In the genomic region with DNA sequence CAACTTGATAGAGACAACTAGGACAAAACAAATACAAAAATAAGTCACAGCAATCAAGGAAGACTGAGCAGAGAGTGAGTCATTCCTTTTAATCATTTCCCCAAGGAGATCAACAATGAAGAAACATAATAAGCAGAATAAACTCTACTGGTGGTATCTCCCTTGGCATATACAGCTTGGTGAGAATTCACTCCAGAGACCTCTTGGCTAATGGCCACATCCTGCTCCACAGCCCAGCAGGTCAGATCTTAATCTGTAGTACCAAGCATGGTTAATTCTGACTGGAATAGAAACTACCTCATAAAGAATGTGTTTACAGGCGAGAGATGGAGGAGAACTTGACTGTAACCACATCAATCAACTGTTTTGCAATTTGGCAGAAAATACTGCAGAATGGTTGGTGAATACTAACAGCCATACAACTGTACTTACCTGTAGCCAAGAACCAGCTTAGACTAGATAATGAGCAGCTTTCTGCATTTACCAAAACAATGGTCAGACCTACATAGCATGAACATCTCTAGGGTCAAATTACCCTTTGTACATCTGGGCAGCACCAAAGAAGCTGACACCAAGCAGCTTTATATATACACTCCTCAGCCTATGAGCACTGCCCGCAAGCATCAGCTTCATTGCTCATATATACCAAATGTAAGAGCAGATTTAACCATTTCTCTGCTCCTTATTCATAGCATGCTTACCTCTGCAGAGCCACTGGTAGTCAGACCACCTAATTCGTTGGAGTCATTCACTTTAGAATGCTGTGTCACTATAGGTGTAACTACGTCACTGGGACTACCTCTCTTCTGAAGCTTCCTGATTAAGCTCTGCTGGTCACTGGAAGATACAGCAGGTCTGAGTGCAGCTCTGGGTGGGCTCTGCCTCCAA, we compare ENCODE assay signal across 9 cellular contexts. TPM values are rescaled to one million over a fixed set of nuclear protein-coding genes. Genes with fewer than 3 reads are reported as not detected.
DNase-seq lines count a peak whose midpoint lies in the region; ATAC-seq and TF ChIP-seq lines count a peak whose summit lies in the region.
"Had no signal": no experiment of that assay in that cellular context is flagged by ENCODE, and none has a peak within 500 bp of the region (broad histone marks: within the 10 kb centered on the region; RNA-seq: fewer than 3 reads in every experiment).

No MANE protein-coding gene starts in this region.

- H3K27ac ChIP-seq in C4-2B (peak overlapping the region; percentile 93), foreskin keratinocyte (no peak overlapping the region)

- peak overlapping the region; percentile 86 to 95 for H3K27ac Mint-ChIP-seq in stimulated activated naive CD8-positive, alpha-beta T cell treated with anti-CD3 and anti-CD28 coated beads, Interleukin-15, amount 100 ng/mL, for 72 hours

- DNase-seq in GM19240 (ENCODE audit: insufficient read length, low spot score) (peak; percentile 39), MV-4-11 (lab: John Stamatoyannopoulos, UW) (peak; percentile 11), foreskin keratinocyte (peak; percentile 47 to 52), globus pallidus (ENCODE audit: low spot score) (no peak), NOMO-1 treated with dmso at 0.1 percent for 144 hours (lab: John Stamatoyannopoulos, UW; ENCODE audit: unreplicated experiment) (no peak)
- peak; percentile 51 for DNase-seq in activated T-cell treated with anti-CD3 and anti-CD28 coated beads, Interleukin-2, amount 50 U/mL, for 1 hour
- DNase-seq in stimulated activated naive CD8-positive, alpha-beta T cell treated with anti-CD3 and anti-CD28 coated beads, Interleukin-15, amount 100 ng/mL, for 72 hours: peak; percentile 31 to 71

- H3K4me3 Mint-ChIP-seq in stimulated activated naive CD8-positive, alpha-beta T cell treated with anti-CD3 and anti-CD28 coated beads, Interleukin-15, amount 100 ng/mL, for 72 hours: peak overlapping the region; percentile 62 to 70

- H3K27me3 ChIP-seq in foreskin keratinocyte: no peaks in the 10 kb centered on the region

- H3K9me3 Mint-ChIP-seq in stimulated activated naive CD8-positive, alpha-beta T cell treated with anti-CD3 and anti-CD28 coated beads, Interleukin-15, amount 100 ng/mL, for 72 hours: no peaks in the 10 kb centered on the region
- H3K9me3 Mint-ChIP-seq: IgD-negative memory B cell had no signal

- H3K27me3 Mint-ChIP-seq in stimulated activated naive CD8-positive, alpha-beta T cell treated with anti-CD3 and anti-CD28 coated beads, Interleukin-15, amount 100 ng/mL, for 72 hours: no peaks in the 10 kb centered on the region
- H3K27me3 Mint-ChIP-seq: IgD-negative memory B cell had no signal

- ATAC-seq in foreskin keratinocyte: peak; percentile 63
- peak; percentile 95 for ATAC-seq in stimulated activated naive CD8-positive, alpha-beta T cell treated with anti-CD3 and anti-CD28 coated beads, Interleukin-15, amount 100 ng/mL, for 72 hours

- H3K4me1 ChIP-seq in foreskin keratinocyte: no peaks in the 10 kb centered on the region

- peaks cover 57% of the 10 kb centered on the region for H3K4me1 Mint-ChIP-seq in stimulated activated naive CD8-positive, alpha-beta T cell treated with anti-CD3 and anti-CD28 coated beads, Interleukin-15, amount 100 ng/mL, for 72 hours

- TF ChIP-seq CTCF in C4-2B (conservative IDR thresholded peaks at IDR 0.05): peak; percentile 19; the same call in 1 of the 2 replicates
- no peak for TF ChIP-seq CTCF in foreskin keratinocyte (conservative IDR thresholded peaks at IDR 0.05)

RNA-seq across cellular contexts. Expression of a gene that starts 51.0 kb away (rescaled TPM):
- 18.8 and 19.9 TPM in 2 replicates for total RNA-seq in foreskin keratinocyte
- 6.8 and 8.0 TPM in 2 replicates for polyA plus RNA-seq in foreskin keratinocyte

RNA-seq across cellular contexts. Expression of a gene that starts 51.4 kb away (rescaled TPM):
- 14.3 and 15.5 TPM in 2 replicates for total RNA-seq in foreskin keratinocyte
- 10.7 TPM in 2 replicates for polyA plus RNA-seq in foreskin keratinocyte

Comparison
In these comparisons a context has a peak if more than half of its experiments do, and no peak if none do; other contexts are left out.
1. DNase-seq: peak in GM19240 (single experiment), MV-4-11 (single experiment), activated T-cell treated with anti-CD3 and anti-CD28 coated beads, Interleukin-2, amount 50 U/mL, for 1 hour (single experiment), foreskin keratinocyte (2 of 2) and stimulated activated naive CD8-positive, alpha-beta T cell treated with anti-CD3 and anti-CD28 coated beads, Interleukin-15, amount 100 ng/mL, for 72 hours (2 of 2); none in globus pallidus (single experiment) and NOMO-1 treated with dmso at 0.1 percent for 144 hours (single experiment).